Comparison of ENCODE assay signal across 8 cellular contexts in the genomic region with DNA sequence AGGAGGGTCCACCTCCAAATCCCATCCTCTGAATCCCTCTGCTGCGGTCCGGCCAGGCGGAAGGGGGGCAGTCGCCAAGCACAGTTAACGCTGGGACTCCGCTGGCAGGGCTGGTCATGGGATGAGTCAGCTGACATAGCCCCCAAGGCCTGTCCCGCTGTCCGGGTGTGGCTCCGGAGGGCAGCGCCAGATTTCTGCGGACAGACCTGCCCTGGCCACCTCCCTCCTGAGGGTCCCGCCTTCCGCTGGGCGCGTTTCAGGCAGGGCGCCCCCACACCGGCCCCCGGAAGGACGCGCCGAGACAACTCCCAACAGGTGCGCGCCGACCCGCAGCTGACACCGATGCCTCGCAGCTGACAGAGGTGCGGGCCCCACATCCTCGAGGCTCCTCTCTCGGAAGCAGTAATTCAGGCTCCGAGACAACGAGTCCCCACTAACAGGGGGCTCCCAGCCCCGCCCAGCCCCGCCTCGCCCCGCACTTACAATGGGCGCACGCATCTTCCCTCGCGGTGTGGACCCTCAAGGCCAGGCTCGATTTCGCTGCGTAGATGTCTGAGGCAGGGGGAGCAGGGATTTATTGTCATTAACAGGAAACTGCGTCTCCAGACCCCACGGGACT. TPM values are rescaled to one million over a fixed set of nuclear protein-coding genes. Genes with fewer than 3 reads are reported as not detected.
DNase-seq lines count a peak whose midpoint lies in the region; ATAC-seq and TF ChIP-seq lines count a peak whose summit lies in the region.

No MANE protein-coding gene starts in this region.

- TF ChIP-seq POLR2A in right lobe of liver (IDR thresholded peaks at IDR 0.05), result no peak

- no peaks in the 10 kb centered on the region for H3K4me1 ChIP-seq in CD8-positive, alpha-beta T cell (ENCODE audit: insufficient read depth, low read length)
- peaks cover 2 to 45% (median 12%) of the 10 kb centered on the region in 4 donors for H3K4me1 ChIP-seq in right lobe of liver

- intact Hi-C loops in CD8-positive, alpha-beta T cell (cut with DNase I, micrococcal nuclease), result loop anchor here (2.0 to 5.0 kb wide), 4 partner anchors 46 to 76 kb away; a partner anchor contains a TSS
- intact Hi-C loops in activated CD4-positive, alpha-beta T cell treated with anti-CD3 and anti-CD28 coated beads for 36 hours (cut with DNase I, micrococcal nuclease), result no loop called here
- intact Hi-C loops in right lobe of liver (cut with DNase I), result no loop called here

- no peaks in the 10 kb centered on the region for H3K27me3 Mint-ChIP-seq in CD8-positive, alpha-beta T cell (ENCODE audit: low read depth)
- H3K27me3 Mint-ChIP-seq in activated CD4-positive, alpha-beta T cell treated with anti-CD3 and anti-CD28 coated beads for 36 hours, result no peaks in the 10 kb centered on the region

- peaks cover 21% of the 10 kb centered on the region for H3K4me1 Mint-ChIP-seq in CD8-positive, alpha-beta T cell (ENCODE audit: low read depth)
- peaks cover 4% of the 10 kb centered on the region for H3K4me1 Mint-ChIP-seq in activated CD4-positive, alpha-beta T cell treated with anti-CD3 and anti-CD28 coated beads for 36 hours

- H3K36me3 Mint-ChIP-seq in CD8-positive, alpha-beta T cell, result no peaks in the 10 kb centered on the region
- no peaks in the 10 kb centered on the region for H3K36me3 Mint-ChIP-seq in activated CD4-positive, alpha-beta T cell treated with anti-CD3 and anti-CD28 coated beads for 36 hours (ENCODE audit: low read depth)

- H3K4me3 ChIP-seq in CD8-positive, alpha-beta T cell (ENCODE audit: low read depth, low read length), result peak overlapping the region; percentile 93
- H3K4me3 ChIP-seq in right lobe of liver, result peak overlapping the region; percentile 65 to 73 (median 70)

- no peaks in the 10 kb centered on the region for H3K36me3 ChIP-seq in CD8-positive, alpha-beta T cell (ENCODE audit: insufficient read depth, low read length)
- no peaks in the 10 kb centered on the region for H3K36me3 ChIP-seq in right lobe of liver

- 0% methylated on average over 3 of the region's 45 CpGs for WGBS in right lobe of liver (ENCODE audit: insufficient coverage, low coverage, low lambda C conversion rate, missing lambda C conversion rate)

- CTCF ChIA-PET in CD8-positive, alpha-beta T cell (lab: Charles Lee), result interaction anchor here (0.8 to 1.5 kb wide), 2 partner anchors 70 to 134 kb away, joined by 3 to 4 read pairs; no protein-coding TSS in a partner anchor
- CTCF ChIA-PET in activated CD4-positive, alpha-beta T cell treated with anti-CD3 and anti-CD28 coated beads for 36 hours (lab: Charles Lee), result no interaction called here

- peak; percentile 77 for ATAC-seq in CD8-positive, alpha-beta T cell
- ATAC-seq in HG02938 (IDR thresholded peaks at IDR 0.05; ENCODE audit: unreplicated experiment) (peak; percentile 24), right lobe of liver (peak; percentile 13 to 57 (median 39))
- ATAC-seq in activated CD4-positive, alpha-beta T cell treated with anti-CD3 and anti-CD28 coated beads for 36 hours, result peak; percentile 69

- H3K9me3 ChIP-seq in CD8-positive, alpha-beta T cell (ENCODE audit: low read length), result no peaks in the 10 kb centered on the region
- no peaks in the 10 kb centered on the region for H3K9me3 ChIP-seq in right lobe of liver

- peak overlapping the region; percentile 82 for H3K27ac Mint-ChIP-seq in CD8-positive, alpha-beta T cell
- no peak overlapping the region for H3K27ac Mint-ChIP-seq in activated CD4-positive, alpha-beta T cell treated with anti-CD3 and anti-CD28 coated beads for 36 hours

- H3K9me3 Mint-ChIP-seq in CD8-positive, alpha-beta T cell, result no peaks in the 10 kb centered on the region
- H3K9me3 Mint-ChIP-seq in activated CD4-positive, alpha-beta T cell treated with anti-CD3 and anti-CD28 coated beads for 36 hours (ENCODE audit: low read depth), result no peaks in the 10 kb centered on the region

- peak in 6 of 7 experiments; percentile 34 to 73 (median 54) for DNase-seq in CD8-positive, alpha-beta T cell
- peak; percentile 63 for DNase-seq in activated CD4-positive, alpha-beta T cell treated with anti-CD3 and anti-CD28 coated beads for 36 hours
- DNase-seq in dermis blood vessel endothelial cell, result peak; percentile 56
- DNase-seq in right lobe of liver, result peak; percentile 59 to 70 (median 62)
- DNase-seq in stimulated activated CD4-positive, alpha-beta T cell treated with anti-CD3 and anti-CD28 coated beads, Interleukin-4, amount 100 ng/mL, for 4 hours, result peak; percentile 5 to 16
- DNase-seq in NOMO-1 treated with DMSO at 0.1 percent for 48 hours (lab: John Stamatoyannopoulos, UW; ENCODE audit: unreplicated experiment), result no peak
- no peak for DNase-seq in NAMALWA (ENCODE audit: low spot score)

- no peak for TF ChIP-seq CTCF in CD8-positive, alpha-beta T cell (IDR thresholded peaks at IDR 0.05)
- no peak for TF ChIP-seq CTCF in right lobe of liver (IDR thresholded peaks at IDR 0.05)

- H3K27me3 ChIP-seq in CD8-positive, alpha-beta T cell (ENCODE audit: insufficient read depth, low read length), result no peaks in the 10 kb centered on the region
- no peaks in the 10 kb centered on the region for H3K27me3 ChIP-seq in right lobe of liver

- POLR2A ChIA-PET in CD8-positive, alpha-beta T cell (lab: Charles Lee), result interaction anchor here (1.0 kb wide), 2 partner anchors 22 to 62 kb away, joined by 4 to 5 read pairs; no protein-coding TSS in a partner anchor
- POLR2A ChIA-PET in activated CD4-positive, alpha-beta T cell treated with anti-CD3 and anti-CD28 coated beads for 36 hours (lab: Charles Lee), result no interaction called here

- H3K4me3 Mint-ChIP-seq in CD8-positive, alpha-beta T cell, result peak overlapping the region; percentile 88
- peak overlapping the region; percentile 69 for H3K4me3 Mint-ChIP-seq in activated CD4-positive, alpha-beta T cell treated with anti-CD3 and anti-CD28 coated beads for 36 hours

- peak overlapping the region; percentile 61 for H3K27ac ChIP-seq in CD8-positive, alpha-beta T cell (ENCODE audit: low read depth, low read length)
- H3K27ac ChIP-seq in right lobe of liver, result peak overlapping the region; percentile 72 to 88 (median 84)

RNA-seq across cellular contexts. Expression of a gene that starts 0.6 kb away (rescaled TPM):
- 1 to 10 TPM; 5.0 to 5.9 TPM for total RNA-seq in CD8-positive, alpha-beta T cell
- 1 to 10 TPM; 1.8 to 3.1 TPM for total RNA-seq in activated CD4-positive, alpha-beta T cell treated with anti-CD3 and anti-CD28 coated beads for 36 hours
- total RNA-seq in dermis blood vessel endothelial cell, result 59.1 and 85.3 TPM in 2 replicates
- total RNA-seq in right lobe of liver, result 10 to 100 TPM; 24.4 to 76.1 (median 52.2) TPM

RNA-seq across cellular contexts. Expression of a gene that starts 50.4 kb away (rescaled TPM):
- under 1 TPM in 1 of 2 experiments, not detected in 1; 0.47 TPM for total RNA-seq in CD8-positive, alpha-beta T cell
- total RNA-seq in activated CD4-positive, alpha-beta T cell treated with anti-CD3 and anti-CD28 coated beads for 36 hours, result not detected
- total RNA-seq in dermis blood vessel endothelial cell (0.14 TPM in 1 of 2 replicates, not detected in the other), right lobe of liver (1 to 10 TPM in 2 of 6 experiments, under 1 TPM in 1, not detected in 3; 0.42 to 2.2 (median 1.1) TPM)

RNA-seq across cellular contexts. Expression of a gene that starts 57.5 kb away (rescaled TPM):
- total RNA-seq in CD8-positive, alpha-beta T cell, result 10 to 100 TPM; 11.6 to 11.8 TPM
- 10 to 100 TPM; 18.9 to 25.7 TPM for total RNA-seq in activated CD4-positive, alpha-beta T cell treated with anti-CD3 and anti-CD28 coated beads for 36 hours
- total RNA-seq in dermis blood vessel endothelial cell (99.4 and 106 TPM in 2 replicates), right lobe of liver (10 to 100 TPM; 29.9 to 37.6 (median 32.4) TPM)

Comparison
In these comparisons a context has a peak if more than half of its experiments do, and no peak if none do; other contexts are left out.
1. ATAC-seq: peak in every context shown above with its lines; median percentile 77 in CD8-positive, alpha-beta T cell; 69 in activated CD4-positive, alpha-beta T cell treated with anti-CD3 and anti-CD28 coated beads for 36 hours; 39 in right lobe of liver; 24 in HG02938.
2. DNase-seq: peak in CD8-positive, alpha-beta T cell (6 of 7), activated CD4-positive, alpha-beta T cell treated with anti-CD3 and anti-CD28 coated beads for 36 hours (single experiment), dermis blood vessel endothelial cell (single experiment), right lobe of liver (3 of 3) and stimulated activated CD4-positive, alpha-beta T cell treated with anti-CD3 and anti-CD28 coated beads, Interleukin-4, amount 100 ng/mL, for 4 hours (2 of 2); none in NOMO-1 treated with DMSO at 0.1 percent for 48 hours (single experiment) and NAMALWA (single experiment).
3. intact Hi-C loops: an anchor here in CD8-positive, alpha-beta T cell (2.0 to 5.0 kb wide); none called in activated CD4-positive, alpha-beta T cell treated with anti-CD3 and anti-CD28 coated beads for 36 hours and right lobe of liver.